In the genomic region with DNA sequence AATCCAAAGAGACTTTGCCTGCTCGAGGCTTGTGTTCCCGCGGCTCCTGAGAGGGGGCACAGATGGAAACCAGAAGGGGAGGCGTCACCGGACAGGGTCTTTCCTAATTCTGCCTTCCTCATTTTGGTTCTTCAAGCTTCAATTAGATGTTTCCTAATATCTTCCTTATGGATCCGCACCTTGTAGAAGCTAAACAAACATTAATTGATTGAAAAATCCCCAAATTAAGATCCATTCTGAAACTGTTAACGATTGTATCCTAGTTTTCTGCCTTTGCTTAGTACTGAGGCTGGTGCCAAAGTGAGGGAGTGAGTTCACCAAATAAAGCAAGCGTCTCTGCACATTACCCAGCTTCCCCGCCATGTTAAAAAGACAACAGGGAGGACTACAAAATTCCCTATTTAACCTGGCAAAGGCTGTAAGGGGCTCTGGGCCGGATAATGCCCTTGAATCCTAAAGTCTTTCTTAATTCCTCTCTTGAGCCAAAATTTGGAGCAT, we compare ENCODE assay signal across 8 cellular contexts.
DNase-seq lines count a peak whose midpoint lies in the region; ATAC-seq and TF ChIP-seq lines count a peak whose summit lies in the region.

No MANE protein-coding gene starts in this region.

- DNase-seq in AG04449 (ENCODE audit: low read depth, low spot score) (no peak), HCEC 1CT (peak; percentile 14), memory B cell (ENCODE audit: low spot score in 2 of 2) (no peak), HuH-7.5 (ENCODE audit: low spot score) (no peak)
- DNase-seq in activated naive CD8-positive, alpha-beta T cell treated with anti-CD3 and anti-CD28 coated beads for 36 hours: no peak

- H3K4me3 Mint-ChIP-seq in activated naive CD8-positive, alpha-beta T cell treated with anti-CD3 and anti-CD28 coated beads for 36 hours: peak overlapping the region; percentile 91
- H3K4me3 Mint-ChIP-seq in memory B cell: peak overlapping the region; percentile 65

- no peak overlapping the region for H3K27ac Mint-ChIP-seq in activated naive CD8-positive, alpha-beta T cell treated with anti-CD3 and anti-CD28 coated beads for 36 hours
- no peak overlapping the region for H3K27ac Mint-ChIP-seq in memory B cell

- TF ChIP-seq CTCF in AG04449 (IDR thresholded peaks at IDR 0.05; ENCODE audit: insufficient read depth, low read length, missing control alignments): no peak

- ATAC-seq in memory B cell (ENCODE audit: low read depth) (no peak), HG02678 (IDR thresholded peaks at IDR 0.05; ENCODE audit: unreplicated experiment) (no peak), HG02885 (IDR thresholded peaks at IDR 0.05; ENCODE audit: poor library complexity, unreplicated experiment) (no peak), GM21447 (IDR thresholded peaks at IDR 0.05; ENCODE audit: unreplicated experiment) (no peak)

- peaks cover 73% of the 10 kb centered on the region for H3K27me3 Mint-ChIP-seq in activated naive CD8-positive, alpha-beta T cell treated with anti-CD3 and anti-CD28 coated beads for 36 hours
- H3K27me3 Mint-ChIP-seq in memory B cell: peaks cover 21% of the 10 kb centered on the region

- no peaks in the 10 kb centered on the region for H3K9me3 Mint-ChIP-seq in activated naive CD8-positive, alpha-beta T cell treated with anti-CD3 and anti-CD28 coated beads for 36 hours
- H3K9me3 Mint-ChIP-seq in memory B cell: peaks cover 1% of the 10 kb centered on the region

- POLR2A ChIA-PET in AG04449 (lab: Yijun Ruan, JAX): interaction anchor here (0.6 kb wide), 1 partner anchor 978 kb away, joined by 3 read pairs; no protein-coding TSS in a partner anchor

- CTCF ChIA-PET in AG04449 (lab: Yijun Ruan, JAX): interaction anchor here (1.2 kb wide), 1 partner anchor 38 kb away, joined by 3 read pairs; no protein-coding TSS in a partner anchor

- peaks cover 3% of the 10 kb centered on the region for H3K4me1 Mint-ChIP-seq in activated naive CD8-positive, alpha-beta T cell treated with anti-CD3 and anti-CD28 coated beads for 36 hours
- peaks cover 4% of the 10 kb centered on the region for H3K4me1 Mint-ChIP-seq in memory B cell

- peak overlapping the region; percentile 65 for H3K4me3 ChIP-seq in AG04449 (ENCODE audit: low read depth, low read length)

- no peaks in the 10 kb centered on the region for H3K36me3 Mint-ChIP-seq in activated naive CD8-positive, alpha-beta T cell treated with anti-CD3 and anti-CD28 coated beads for 36 hours
- H3K36me3 Mint-ChIP-seq in memory B cell: no peaks in the 10 kb centered on the region
